In genomic region chr10:104321716-104322415, GRCh38 we compare ENCODE assay signal across 10 cellular contexts. TPM values are rescaled to one million over a fixed set of nuclear protein-coding genes. Genes with fewer than 3 reads are reported as not detected.
DNase-seq lines count a peak whose midpoint lies in the region; ATAC-seq and TF ChIP-seq lines count a peak whose summit lies in the region.
"Had no signal": no experiment of that assay in that cellular context is flagged by ENCODE, and none has a peak within 500 bp of the region (broad histone marks: within the 10 kb centered on the region; RNA-seq: fewer than 3 reads in every experiment).

No MANE protein-coding gene starts in this region.

- H3K4me1 Mint-ChIP-seq in endodermal cell (peaks cover 31% of the 10 kb centered on the region), progenitor cell of endocrine pancreas (ENCODE audit: low read depth) (no peaks in the 10 kb centered on the region)

- DNase-seq in NCI-H69 (lab: John Stamatoyannopoulos, UW) = peak; percentile 43
- no peak for DNase-seq in endodermal cell
- no peak for DNase-seq in progenitor cell of endocrine pancreas (ENCODE audit: low spot score, unreplicated experiment)
- DNase-seq in middle frontal gyrus (ENCODE audit: extremely low spot score, low spot score) = no peak
- DNase-seq in epidermal melanocyte (ENCODE audit: insufficient read length, low spot score) = no peak
- DNase-seq: psoas muscle, SIG-M5 had no signal

- no peaks in the 10 kb centered on the region for H3K27me3 ChIP-seq in endodermal cell (ENCODE audit: control insufficient read depth, insufficient read depth, low read length, poor library complexity, severe bottlenecking)

- no peaks in the 10 kb centered on the region for H3K9me3 Mint-ChIP-seq in endodermal cell
- H3K9me3 Mint-ChIP-seq in progenitor cell of endocrine pancreas (ENCODE audit: low read depth) = no peaks in the 10 kb centered on the region

- no peak overlapping the region for H3K27ac ChIP-seq in endodermal cell (ENCODE audit: low read depth, low read length)

- H3K4me3 Mint-ChIP-seq in endodermal cell (no peak overlapping the region), progenitor cell of endocrine pancreas (ENCODE audit: low read depth) (no peak overlapping the region)

- 93 to 97% methylated on average over 8 of the region's 8 CpGs for WGBS in endodermal cell (ENCODE audit: insufficient coverage in 1 of 2, insufficient read length in 1 of 2), 2 experiments

- H3K9me3 ChIP-seq in endodermal cell (ENCODE audit: control insufficient read depth, low read length) = no peaks in the 10 kb centered on the region
- H3K9me3 ChIP-seq: psoas muscle had no signal

- ATAC-seq in GM19397 (IDR thresholded peaks at IDR 0.05; ENCODE audit: unreplicated experiment) = peak; percentile 6
- ATAC-seq in HG03108 (IDR thresholded peaks at IDR 0.05; ENCODE audit: unreplicated experiment) = no peak
- no peak for ATAC-seq in HG03521 (IDR thresholded peaks at IDR 0.05; ENCODE audit: unreplicated experiment)

- H3K36me3 Mint-ChIP-seq in endodermal cell (ENCODE audit: low read depth) (peaks cover 11% of the 10 kb centered on the region), progenitor cell of endocrine pancreas (ENCODE audit: insufficient read depth) (peaks cover 1% of the 10 kb centered on the region)

- no peaks in the 10 kb centered on the region for H3K27me3 Mint-ChIP-seq in endodermal cell (ENCODE audit: insufficient read depth)
- H3K27me3 Mint-ChIP-seq in progenitor cell of endocrine pancreas = no peaks in the 10 kb centered on the region

- H3K4me1 ChIP-seq in endodermal cell (ENCODE audit: control insufficient read depth, insufficient read depth, low read length) = peaks cover 7% of the 10 kb centered on the region

- no peak overlapping the region for H3K4me3 ChIP-seq in endodermal cell (ENCODE audit: low read length)
- H3K4me3 ChIP-seq: psoas muscle had no signal

- TF ChIP-seq CTCF in endodermal cell (conservative IDR thresholded peaks at IDR 0.05) (no peak), progenitor cell of endocrine pancreas (IDR thresholded peaks at IDR 0.05; ENCODE audit: unreplicated experiment) (no peak)

- H3K27ac Mint-ChIP-seq in endodermal cell = peak overlapping the region; percentile 64
- H3K27ac Mint-ChIP-seq in progenitor cell of endocrine pancreas = peak overlapping the region; percentile 37

- H3K36me3 ChIP-seq in endodermal cell (ENCODE audit: control insufficient read depth, insufficient read depth, low read length) = peaks cover 5% of the 10 kb centered on the region

- H3K9ac ChIP-seq in endodermal cell (ENCODE audit: extremely low read depth, low read length, poor library complexity, severe bottlenecking) = no peak overlapping the region

RNA-seq across cellular contexts. Expression of gene ITPRIP, which starts 16.4 kb away (rescaled TPM):
- total RNA-seq in endodermal cell = 10 to 100 TPM in 1 of 2 donors, 1 to 10 TPM in 1; 9.1 to 11.0 TPM
- 14.4 TPM for polyA plus RNA-seq in endodermal cell (2013, experiment 1 of 2)
- polyA plus RNA-seq in endodermal cell (2013, experiment 2 of 2) = 14.9 TPM
- 6.1 and 7.0 TPM in 2 replicates for total RNA-seq in progenitor cell of endocrine pancreas

RNA-seq across cellular contexts. Expression of gene CFAP58, which starts 31.8 kb away (rescaled TPM):
- total RNA-seq in endodermal cell = under 1 TPM; 0.68 to 0.97 TPM
- 0.57 TPM for polyA plus RNA-seq in endodermal cell (2013, experiment 1 of 2)
- polyA plus RNA-seq in endodermal cell (2013, experiment 2 of 2) = 0.50 TPM
- total RNA-seq in progenitor cell of endocrine pancreas = 0.24 and 0.29 TPM in 2 replicates

RNA-seq across cellular contexts. Expression of gene GSTO2, which starts 52.9 kb away (rescaled TPM):
- total RNA-seq in endodermal cell (10 to 100 TPM; 17.8 to 18.8 TPM), progenitor cell of endocrine pancreas (9.6 and 9.8 TPM in 2 replicates)
- 2.8 TPM for polyA plus RNA-seq in endodermal cell (2013, experiment 1 of 2)
- polyA plus RNA-seq in endodermal cell (2013, experiment 2 of 2) = 2.4 TPM
